15 cellular contexts compared by ENCODE assay signal in the genomic region with DNA sequence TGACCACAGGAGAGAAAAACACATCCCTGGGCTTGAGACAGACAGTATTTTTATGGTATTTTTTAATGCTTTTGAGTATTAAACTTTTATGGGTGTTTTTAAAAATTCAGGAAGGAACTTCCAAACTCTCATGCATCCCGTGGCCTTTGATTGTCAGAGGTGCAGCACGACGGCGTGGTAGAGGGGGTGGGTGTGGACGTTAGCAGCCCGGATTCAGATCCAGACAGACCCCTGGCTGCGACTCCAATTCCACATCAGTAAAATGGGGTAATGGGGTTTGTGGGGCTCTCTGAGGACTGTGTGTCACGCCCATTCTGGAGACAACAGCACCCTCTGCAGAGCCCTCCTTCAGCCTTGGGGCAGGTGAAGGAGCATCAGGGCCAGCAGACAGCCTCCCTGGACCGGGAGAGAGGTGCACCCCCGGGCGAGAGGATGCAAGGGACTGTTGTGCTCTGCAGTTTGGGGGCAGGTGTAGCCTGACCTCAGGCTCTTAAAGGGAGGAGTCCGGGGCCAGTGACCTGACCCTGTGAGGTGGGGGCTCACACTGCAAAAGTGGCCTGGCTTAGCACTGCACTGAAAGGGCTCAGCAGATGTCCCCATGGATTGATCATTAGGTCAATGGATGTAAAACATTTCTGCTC.
DNase-seq lines count a peak whose midpoint lies in the region; ATAC-seq and TF ChIP-seq lines count a peak whose summit lies in the region.
"Had no signal": no experiment of that assay in that cellular context is flagged by ENCODE, and none has a peak within 500 bp of the region (broad histone marks: within the 10 kb centered on the region; RNA-seq: fewer than 3 reads in every experiment).

No MANE protein-coding gene starts in this region.

- H3K14ac ChIP-seq in neuronal stem cell (ENCODE audit: low read length) = no peak overlapping the region

- H3K9me3 ChIP-seq in neuronal stem cell (replicated peaks in 1 of 2; ENCODE audit: control insufficient read depth in 2 of 2, insufficient read depth in 1 of 2, low read depth in 1 of 2, low read length in 2 of 2) = peaks cover 0 to 3% of the 10 kb centered on the region in 2 donors

- H2BK12ac ChIP-seq in neuronal stem cell (ENCODE audit: low read length) = no peak overlapping the region

- no peak for TF ChIP-seq CTCF in WTC11 (IDR thresholded peaks at IDR 0.05)

- ATAC-seq in WTC11 = no peak
- ATAC-seq: GM23338 had no signal

- H3K27ac Mint-ChIP-seq in WTC11 = no peak overlapping the region
- H3K27ac Mint-ChIP-seq: CD4-positive, alpha-beta T cell; GM23338 had no signal

- no peaks in the 10 kb centered on the region for H3K36me3 Mint-ChIP-seq in WTC11

- H3K9ac ChIP-seq in neuronal stem cell (ENCODE audit: low read depth, low read length, poor library complexity) = no peak overlapping the region

- H3K4me1 Mint-ChIP-seq in WTC11 = peaks cover 5% of the 10 kb centered on the region; the same call in 1 of the 2 replicates
- H3K4me1 Mint-ChIP-seq: GM23338 had no signal

- no peak overlapping the region for H3K27ac ChIP-seq in neuronal stem cell (replicated peaks; ENCODE audit: low read length)

- no peaks in the 10 kb centered on the region for H3K36me3 ChIP-seq in neuronal stem cell (replicated peaks in 1 of 2; ENCODE audit: control insufficient read depth in 2 of 2, insufficient read depth in 2 of 2, low read length in 2 of 2)
- H3K36me3 ChIP-seq: BE2C had no signal

- POLR2A ChIA-PET in WTC11 (lab: Charles Lee) = no interaction called here

- H3K9me3 Mint-ChIP-seq in WTC11 = peaks cover 10% of the 10 kb centered on the region; the same call in 1 of the 2 replicates
- H3K9me3 Mint-ChIP-seq: CD4-positive, alpha-beta T cell had no signal

- H3K27me3 ChIP-seq in neuronal stem cell (ENCODE audit: control insufficient read depth in 3 of 3, insufficient read depth in 3 of 3, low read depth in 1 of 3, low read length in 3 of 3) = no peaks in the 10 kb centered on the region
- H3K27me3 ChIP-seq: BE2C had no signal

- H3K18ac ChIP-seq in neuronal stem cell (ENCODE audit: low read length) = peak overlapping the region; percentile 29

- no peak overlapping the region for H2AK5ac ChIP-seq in neuronal stem cell (ENCODE audit: low read depth, low read length)

- no peak overlapping the region for H4K91ac ChIP-seq in neuronal stem cell (ENCODE audit: low read depth, low read length, poor library complexity)

- H3K4me2 ChIP-seq in neuronal stem cell (ENCODE audit: insufficient read depth, low read length, poor library complexity, severe bottlenecking) = no peak overlapping the region
- H3K4me2 ChIP-seq: GM23338 had no signal

- no peak overlapping the region for H3K4ac ChIP-seq in neuronal stem cell (ENCODE audit: low read length)

- CTCF ChIA-PET in WTC11 (lab: Charles Lee) = interaction anchor here (0.7 kb wide), 1 partner anchor 931 kb away, joined by 3 read pairs; no protein-coding TSS in a partner anchor

- H4K8ac ChIP-seq in neuronal stem cell (ENCODE audit: low read depth, low read length) = no peak overlapping the region

- peak; percentile 7 for DNase-seq in AG20443 (ENCODE audit: low spot score)
- DNase-seq in D341Med (ENCODE audit: low spot score) = peak; percentile 4
- no peak for DNase-seq in neuronal stem cell (ENCODE audit: low spot score)
- DNase-seq in ureter (ENCODE audit: low spot score) = peak; percentile 34
- DNase-seq in WTC11 (ENCODE audit: low spot score) = no peak
- no peak for DNase-seq in DMS53 (lab: John Stamatoyannopoulos, UW)
- DNase-seq: BE2C; C1 segment of cervical spinal cord; Calu3; CD4-positive, alpha-beta T cell; DMS 273 treated with DMSO at 0.1 percent for 48 hours; DMS79; GDM1; HCEC 1CT had no signal

- H3K23ac ChIP-seq in neuronal stem cell (ENCODE audit: low read depth, low read length, poor library complexity) = no peak overlapping the region

- H2BK15ac ChIP-seq in neuronal stem cell (ENCODE audit: low read length) = no peak overlapping the region

- no peaks in the 10 kb centered on the region for H3K79me1 ChIP-seq in neuronal stem cell (ENCODE audit: low read depth, low read length)

- H2BK5ac ChIP-seq in neuronal stem cell (ENCODE audit: low read length) = no peak overlapping the region

- WGBS in neuronal stem cell (ENCODE audit: extremely low coverage in 2 of 2, insufficient read length in 2 of 2, insufficient replicate concordance in 1 of 2), 2 donors = no CpG with 5 or more reads among the region's 12 CpGs

- H3K4me3 ChIP-seq in neuronal stem cell (ENCODE audit: low read length in 2 of 2) = no peak overlapping the region
- H3K4me3 ChIP-seq: GM23338 had no signal

- no peaks in the 10 kb centered on the region for H3K27me3 Mint-ChIP-seq in WTC11 (ENCODE audit: low read depth)

- no peak overlapping the region for H2BK120ac ChIP-seq in neuronal stem cell (ENCODE audit: low read depth, low read length)

- H3K4me1 ChIP-seq in neuronal stem cell (ENCODE audit: control insufficient read depth in 2 of 2, insufficient read depth in 1 of 2, low read depth in 1 of 2, low read length in 2 of 2) = peaks cover 0 to 5% of the 10 kb centered on the region in 2 donors
- H3K4me1 ChIP-seq: BE2C had no signal

- H2AFZ ChIP-seq in neuronal stem cell (ENCODE audit: low read length) = no peak overlapping the region
- H2AFZ ChIP-seq: GM23338 had no signal

- no peak overlapping the region for H3K4me3 Mint-ChIP-seq in WTC11
- H3K4me3 Mint-ChIP-seq: CD4-positive, alpha-beta T cell; GM23338 had no signal

TF ChIP-seq in WTC11, 78 proteins besides CTCF, POLR2A, EP300 and RAD21 (continues in another document):
- TF ChIP-seq, protein P1, sequence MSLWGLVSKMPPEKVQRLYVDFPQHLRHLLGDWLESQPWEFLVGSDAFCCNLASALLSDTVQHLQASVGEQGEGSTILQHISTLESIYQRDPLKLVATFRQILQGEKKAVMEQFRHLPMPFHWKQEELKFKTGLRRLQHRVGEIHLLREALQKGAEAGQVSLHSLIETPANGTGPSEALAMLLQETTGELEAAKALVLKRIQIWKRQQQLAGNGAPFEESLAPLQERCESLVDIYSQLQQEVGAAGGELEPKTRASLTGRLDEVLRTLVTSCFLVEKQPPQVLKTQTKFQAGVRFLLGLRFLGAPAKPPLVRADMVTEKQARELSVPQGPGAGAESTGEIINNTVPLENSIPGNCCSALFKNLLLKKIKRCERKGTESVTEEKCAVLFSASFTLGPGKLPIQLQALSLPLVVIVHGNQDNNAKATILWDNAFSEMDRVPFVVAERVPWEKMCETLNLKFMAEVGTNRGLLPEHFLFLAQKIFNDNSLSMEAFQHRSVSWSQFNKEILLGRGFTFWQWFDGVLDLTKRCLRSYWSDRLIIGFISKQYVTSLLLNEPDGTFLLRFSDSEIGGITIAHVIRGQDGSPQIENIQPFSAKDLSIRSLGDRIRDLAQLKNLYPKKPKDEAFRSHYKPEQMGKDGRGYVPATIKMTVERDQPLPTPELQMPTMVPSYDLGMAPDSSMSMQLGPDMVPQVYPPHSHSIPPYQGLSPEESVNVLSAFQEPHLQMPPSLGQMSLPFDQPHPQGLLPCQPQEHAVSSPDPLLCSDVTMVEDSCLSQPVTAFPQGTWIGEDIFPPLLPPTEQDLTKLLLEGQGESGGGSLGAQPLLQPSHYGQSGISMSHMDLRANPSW (CRISPR knock-in tag; conservative IDR thresholded peaks at IDR 0.05; ENCODE audit: low read depth) = no peak
- TF ChIP-seq GABPB1 (CRISPR knock-in tag; IDR thresholded peaks at IDR 0.05) = no peak
- TF ChIP-seq, protein P2, sequence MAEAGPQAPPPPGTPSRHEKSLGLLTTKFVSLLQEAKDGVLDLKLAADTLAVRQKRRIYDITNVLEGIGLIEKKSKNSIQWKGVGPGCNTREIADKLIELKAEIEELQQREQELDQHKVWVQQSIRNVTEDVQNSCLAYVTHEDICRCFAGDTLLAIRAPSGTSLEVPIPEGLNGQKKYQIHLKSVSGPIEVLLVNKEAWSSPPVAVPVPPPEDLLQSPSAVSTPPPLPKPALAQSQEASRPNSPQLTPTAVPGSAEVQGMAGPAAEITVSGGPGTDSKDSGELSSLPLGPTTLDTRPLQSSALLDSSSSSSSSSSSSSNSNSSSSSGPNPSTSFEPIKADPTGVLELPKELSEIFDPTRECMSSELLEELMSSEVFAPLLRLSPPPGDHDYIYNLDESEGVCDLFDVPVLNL (CRISPR knock-in tag; IDR thresholded peaks at IDR 0.05; ENCODE audit: borderline replicate concordance, low read depth) = no peak
- no peak for TF ChIP-seq NFYB (CRISPR knock-in tag; conservative IDR thresholded peaks at IDR 0.05; ENCODE audit: low read depth)
- TF ChIP-seq ESRRA (CRISPR knock-in tag; IDR thresholded peaks at IDR 0.05; ENCODE audit: borderline replicate concordance) = no peak
- TF ChIP-seq, protein P3, sequence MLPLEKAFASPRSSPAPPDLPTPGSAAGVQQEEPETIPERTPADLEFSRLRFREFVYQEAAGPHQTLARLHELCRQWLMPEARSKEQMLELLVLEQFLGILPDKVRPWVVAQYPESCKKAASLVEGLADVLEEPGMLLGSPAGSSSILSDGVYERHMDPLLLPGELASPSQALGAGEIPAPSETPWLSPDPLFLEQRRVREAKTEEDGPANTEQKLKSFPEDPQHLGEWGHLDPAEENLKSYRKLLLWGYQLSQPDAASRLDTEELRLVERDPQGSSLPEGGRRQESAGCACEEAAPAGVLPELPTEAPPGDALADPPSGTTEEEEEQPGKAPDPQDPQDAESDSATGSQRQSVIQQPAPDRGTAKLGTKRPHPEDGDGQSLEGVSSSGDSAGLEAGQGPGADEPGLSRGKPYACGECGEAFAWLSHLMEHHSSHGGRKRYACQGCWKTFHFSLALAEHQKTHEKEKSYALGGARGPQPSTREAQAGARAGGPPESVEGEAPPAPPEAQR (CRISPR knock-in tag; IDR thresholded peaks at IDR 0.05) = no peak
- TF ChIP-seq JAZF1 (CRISPR knock-in tag; IDR thresholded peaks at IDR 0.05) = no peak
- TF ChIP-seq, protein P4, sequence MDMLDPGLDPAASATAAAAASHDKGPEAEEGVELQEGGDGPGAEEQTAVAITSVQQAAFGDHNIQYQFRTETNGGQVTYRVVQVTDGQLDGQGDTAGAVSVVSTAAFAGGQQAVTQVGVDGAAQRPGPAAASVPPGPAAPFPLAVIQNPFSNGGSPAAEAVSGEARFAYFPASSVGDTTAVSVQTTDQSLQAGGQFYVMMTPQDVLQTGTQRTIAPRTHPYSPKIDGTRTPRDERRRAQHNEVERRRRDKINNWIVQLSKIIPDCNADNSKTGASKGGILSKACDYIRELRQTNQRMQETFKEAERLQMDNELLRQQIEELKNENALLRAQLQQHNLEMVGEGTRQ (CRISPR knock-in tag; IDR thresholded peaks at IDR 0.05) = no peak

Comparison
In these comparisons a context has a peak if more than half of its experiments do, and no peak if none do; other contexts are left out.
1. DNase-seq: peak in AG20443 (single experiment), D341Med (single experiment) and ureter (single experiment); none in neuronal stem cell (single experiment), WTC11 (single experiment) and DMS53 (single experiment).